8 cellular contexts compared by ENCODE assay signal in genomic region chr14:76957224-76957881, GRCh38.
DNase-seq lines count a peak whose midpoint lies in the region; ATAC-seq and TF ChIP-seq lines count a peak whose summit lies in the region.

No MANE protein-coding gene starts in this region.

- DNase-seq in DMS79 treated with DMSO at 0.1 percent for 48 hours (lab: John Stamatoyannopoulos, UW): peak; percentile 99
- peak; percentile 19 for DNase-seq in NCI-H1105 treated with DMSO at 0.1 percent for 48 hours (lab: John Stamatoyannopoulos, UW)
- peak; percentile 48 for DNase-seq in cerebellum (ENCODE audit: low spot score)
- DNase-seq in neural crest cell (ENCODE audit: low read depth, low spot score): no peak
- DNase-seq in globus pallidus (ENCODE audit: low spot score): no peak
- DNase-seq in stimulated activated CD4-positive, alpha-beta T cell treated with anti-CD3 and anti-CD28 coated beads, Interleukin-4, amount 100 ng/mL, for 4 hours: no peak
- DNase-seq in NCI-H226: no peak

- no peak for ATAC-seq in HG03025 (IDR thresholded peaks at IDR 0.05; ENCODE audit: low FRiP score, unreplicated experiment)

- TF ChIP-seq CTCF in neural crest cell (conservative IDR thresholded peaks at IDR 0.05): no peak

- H3K4me1 Mint-ChIP-seq in neural crest cell: peaks cover 73% of the 10 kb centered on the region

- H3K4me3 Mint-ChIP-seq in neural crest cell: peak overlapping the region; percentile 72

- H3K27ac Mint-ChIP-seq in neural crest cell (ENCODE audit: unreplicated experiment): peak overlapping the region; percentile 89

- H3K36me3 Mint-ChIP-seq in neural crest cell (ENCODE audit: low read depth): no peaks in the 10 kb centered on the region

- H3K9me3 Mint-ChIP-seq in neural crest cell: no peaks in the 10 kb centered on the region

- H3K27me3 Mint-ChIP-seq in neural crest cell (ENCODE audit: low read depth): no peaks in the 10 kb centered on the region

Comparison
In these comparisons a context has a peak if more than half of its experiments do, and no peak if none do; other contexts are left out.
1. DNase-seq: peak in DMS79 treated with DMSO at 0.1 percent for 48 hours (single experiment), NCI-H1105 treated with DMSO at 0.1 percent for 48 hours (single experiment) and cerebellum (single experiment); none in neural crest cell (single experiment), globus pallidus (single experiment), stimulated activated CD4-positive, alpha-beta T cell treated with anti-CD3 and anti-CD28 coated beads, Interleukin-4, amount 100 ng/mL, for 4 hours (0 of 2) and NCI-H226 (single experiment).